In genomic region chr18:77115461-77115907, GRCh38 we compare ENCODE assay signal across 1 cellular context.
TF ChIP-seq lines count a peak whose summit lies in the region.

No MANE protein-coding gene starts in this region.

TF ChIP-seq in HepG2, 621 proteins besides CTCF, POLR2A, EP300 and RAD21 (continued from another document):
- no peak for TF ChIP-seq HMGXB4 (CRISPR knock-in tag; IDR thresholded peaks at IDR 0.05; ENCODE audit: borderline replicate concordance in 1 of 2, low read depth in 1 of 2)
- no peak for TF ChIP-seq KDM6A (CRISPR knock-in tag; IDR thresholded peaks at IDR 0.05; ENCODE audit: low read depth)
- no peak for TF ChIP-seq ETV5 (CRISPR knock-in tag; IDR thresholded peaks at IDR 0.05; ENCODE audit: borderline replicate concordance)
- TF ChIP-seq BORCS8-MEF2B (CRISPR knock-in tag; IDR thresholded peaks at IDR 0.05): no peak
- TF ChIP-seq ZKSCAN8 (CRISPR knock-in tag; IDR thresholded peaks at IDR 0.05; ENCODE audit: borderline replicate concordance): no peak
- no peak for TF ChIP-seq ZNF792 (CRISPR knock-in tag; IDR thresholded peaks at IDR 0.05)
- no peak for TF ChIP-seq NR3C1 (CRISPR knock-in tag; IDR thresholded peaks at IDR 0.05)
- no peak for TF ChIP-seq ZNF207 (IDR thresholded peaks at IDR 0.05; ENCODE audit: borderline replicate concordance)
- no peak for TF ChIP-seq USF2 (IDR thresholded peaks at IDR 0.05; ENCODE audit: low read depth, low read length)
- no peak for TF ChIP-seq USF2 (CRISPR knock-in tag; IDR thresholded peaks at IDR 0.05; ENCODE audit: borderline replicate concordance)
- TF ChIP-seq DNMT3B (CRISPR knock-in tag; conservative IDR thresholded peaks at IDR 0.05): no peak
- no peak for TF ChIP-seq ZNF260 (CRISPR knock-in tag; IDR thresholded peaks at IDR 0.05; ENCODE audit: borderline replicate concordance, low read depth)
- TF ChIP-seq NR0B2 (CRISPR knock-in tag; IDR thresholded peaks at IDR 0.05): no peak
